ENCODE assay signal across 1 cellular context in the genomic region with DNA sequence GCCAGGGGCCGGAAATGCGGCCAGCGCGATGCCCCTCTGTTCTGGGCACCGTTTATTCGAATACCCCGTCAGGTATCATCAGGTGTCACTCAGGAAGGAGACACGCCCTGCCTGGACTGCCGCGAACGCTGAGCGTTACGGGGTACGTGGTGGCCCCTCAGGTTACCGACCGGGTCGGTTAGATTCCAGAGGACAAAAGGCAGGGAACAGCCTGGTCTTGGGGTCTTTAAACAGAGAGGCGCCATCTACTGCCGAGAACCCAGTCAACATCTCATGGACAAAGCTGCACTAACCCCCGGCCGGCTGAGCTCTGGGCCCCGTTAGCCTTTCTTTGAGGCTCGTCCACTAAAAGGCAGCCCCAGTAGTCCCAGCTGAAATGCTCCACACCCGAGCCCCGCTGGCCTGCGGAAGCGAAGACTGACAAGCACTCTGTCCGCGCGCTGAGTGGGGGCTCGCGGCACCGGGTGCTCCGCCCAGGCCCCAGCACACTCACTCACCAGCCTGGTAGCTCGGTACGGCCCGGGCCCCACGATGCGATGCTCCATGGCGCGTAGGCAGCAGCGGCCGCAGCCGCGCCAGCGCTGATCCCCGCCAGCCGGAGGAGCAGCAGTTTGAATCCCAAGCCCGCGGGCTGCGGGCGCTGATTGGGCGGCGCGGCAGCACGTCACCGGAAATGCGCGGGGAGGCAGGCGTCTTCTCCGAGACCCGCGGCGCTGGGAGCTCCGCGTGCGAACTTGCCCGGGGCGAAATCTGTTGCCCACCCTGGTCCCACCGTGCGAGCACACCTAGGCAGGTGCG.
TF ChIP-seq lines count a peak whose summit lies in the region.

A gene with protein sequence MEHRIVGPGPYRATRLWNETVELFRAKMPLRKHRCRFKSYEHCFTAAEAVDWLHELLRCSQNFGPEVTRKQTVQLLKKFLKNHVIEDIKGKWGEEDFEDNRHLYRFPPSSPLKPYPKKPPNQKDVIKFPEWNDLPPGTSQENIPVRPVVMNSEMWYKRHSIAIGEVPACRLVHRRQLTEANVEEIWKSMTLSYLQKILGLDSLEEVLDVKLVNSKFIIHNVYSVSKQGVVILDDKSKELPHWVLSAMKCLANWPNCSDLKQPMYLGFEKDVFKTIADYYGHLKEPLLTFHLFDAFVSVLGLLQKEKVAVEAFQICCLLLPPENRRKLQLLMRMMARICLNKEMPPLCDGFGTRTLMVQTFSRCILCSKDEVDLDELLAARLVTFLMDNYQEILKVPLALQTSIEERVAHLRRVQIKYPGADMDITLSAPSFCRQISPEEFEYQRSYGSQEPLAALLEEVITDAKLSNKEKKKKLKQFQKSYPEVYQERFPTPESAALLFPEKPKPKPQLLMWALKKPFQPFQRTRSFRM (minus strand): TSS at position 618 of the 798 bp plus-strand sequence. CDS start 73 bp downstream, at position 545.

TF ChIP-seq in WTC11, 78 proteins besides CTCF, POLR2A, EP300 and RAD21 (continued from another document):
- TF ChIP-seq E2F4 (CRISPR knock-in tag; IDR thresholded peaks at IDR 0.05; ENCODE audit: borderline replicate concordance, low read depth) (peak; percentile 97), KAT7 (CRISPR knock-in tag; IDR thresholded peaks at IDR 0.05; ENCODE audit: borderline replicate concordance) (peak; percentile 77; the same call in 1 of the 2 replicates), NFYB (CRISPR knock-in tag; conservative IDR thresholded peaks at IDR 0.05; ENCODE audit: low read depth) (peak; percentile 94), USF1 (CRISPR knock-in tag; IDR thresholded peaks at IDR 0.05) (peak; percentile 62; the same call in 1 of the 2 replicates), ESRRA (CRISPR knock-in tag; IDR thresholded peaks at IDR 0.05; ENCODE audit: borderline replicate concordance) (peak; percentile 88), FOXP1 (CRISPR knock-in tag; IDR thresholded peaks at IDR 0.05; ENCODE audit: borderline replicate concordance) (peak; percentile 93), ZNF281 (CRISPR knock-in tag; IDR thresholded peaks at IDR 0.05) (peak; percentile 79), ETV6 (CRISPR knock-in tag; IDR thresholded peaks at IDR 0.05) (peak; percentile 95), GTF2I (CRISPR knock-in tag; conservative IDR thresholded peaks at IDR 0.05) (no peak), NFE2L1 (CRISPR knock-in tag; IDR thresholded peaks at IDR 0.05) (peak; percentile 61; the same call in 1 of the 2 replicates), MLX (CRISPR knock-in tag; IDR thresholded peaks at IDR 0.05) (peak; percentile 86; the same call in 1 of the 2 replicates), ATF1 (CRISPR knock-in tag; IDR thresholded peaks at IDR 0.05) (0 out of 2 replicates have a peak, but pooled peaks have one; percentile 85), E2F1 (CRISPR knock-in tag; IDR thresholded peaks at IDR 0.05) (peak; percentile 72; the same call in 1 of the 2 replicates), CREB1 (CRISPR knock-in tag; IDR thresholded peaks at IDR 0.05) (peak; percentile 83; the same call in 1 of the 2 replicates), SMAD3 (CRISPR knock-in tag; IDR thresholded peaks at IDR 0.05; ENCODE audit: borderline replicate concordance) (peak; percentile 53), ZNF232 (CRISPR knock-in tag; IDR thresholded peaks at IDR 0.05) (peak; percentile 89), SOX15 (CRISPR knock-in tag; IDR thresholded peaks at IDR 0.05) (no peak), ZNF219 (CRISPR knock-in tag; IDR thresholded peaks at IDR 0.05; ENCODE audit: borderline replicate concordance) (no peak), ZBTB43 (CRISPR knock-in tag; IDR thresholded peaks at IDR 0.05) (peak; percentile 94)
- TF ChIP-seq, protein P1, sequence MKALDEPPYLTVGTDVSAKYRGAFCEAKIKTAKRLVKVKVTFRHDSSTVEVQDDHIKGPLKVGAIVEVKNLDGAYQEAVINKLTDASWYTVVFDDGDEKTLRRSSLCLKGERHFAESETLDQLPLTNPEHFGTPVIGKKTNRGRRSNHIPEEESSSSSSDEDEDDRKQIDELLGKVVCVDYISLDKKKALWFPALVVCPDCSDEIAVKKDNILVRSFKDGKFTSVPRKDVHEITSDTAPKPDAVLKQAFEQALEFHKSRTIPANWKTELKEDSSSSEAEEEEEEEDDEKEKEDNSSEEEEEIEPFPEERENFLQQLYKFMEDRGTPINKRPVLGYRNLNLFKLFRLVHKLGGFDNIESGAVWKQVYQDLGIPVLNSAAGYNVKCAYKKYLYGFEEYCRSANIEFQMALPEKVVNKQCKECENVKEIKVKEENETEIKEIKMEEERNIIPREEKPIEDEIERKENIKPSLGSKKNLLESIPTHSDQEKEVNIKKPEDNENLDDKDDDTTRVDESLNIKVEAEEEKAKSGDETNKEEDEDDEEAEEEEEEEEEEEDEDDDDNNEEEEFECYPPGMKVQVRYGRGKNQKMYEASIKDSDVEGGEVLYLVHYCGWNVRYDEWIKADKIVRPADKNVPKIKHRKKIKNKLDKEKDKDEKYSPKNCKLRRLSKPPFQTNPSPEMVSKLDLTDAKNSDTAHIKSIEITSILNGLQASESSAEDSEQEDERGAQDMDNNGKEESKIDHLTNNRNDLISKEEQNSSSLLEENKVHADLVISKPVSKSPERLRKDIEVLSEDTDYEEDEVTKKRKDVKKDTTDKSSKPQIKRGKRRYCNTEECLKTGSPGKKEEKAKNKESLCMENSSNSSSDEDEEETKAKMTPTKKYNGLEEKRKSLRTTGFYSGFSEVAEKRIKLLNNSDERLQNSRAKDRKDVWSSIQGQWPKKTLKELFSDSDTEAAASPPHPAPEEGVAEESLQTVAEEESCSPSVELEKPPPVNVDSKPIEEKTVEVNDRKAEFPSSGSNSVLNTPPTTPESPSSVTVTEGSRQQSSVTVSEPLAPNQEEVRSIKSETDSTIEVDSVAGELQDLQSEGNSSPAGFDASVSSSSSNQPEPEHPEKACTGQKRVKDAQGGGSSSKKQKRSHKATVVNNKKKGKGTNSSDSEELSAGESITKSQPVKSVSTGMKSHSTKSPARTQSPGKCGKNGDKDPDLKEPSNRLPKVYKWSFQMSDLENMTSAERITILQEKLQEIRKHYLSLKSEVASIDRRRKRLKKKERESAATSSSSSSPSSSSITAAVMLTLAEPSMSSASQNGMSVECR (CRISPR knock-in tag; IDR thresholded peaks at IDR 0.05; ENCODE audit: borderline replicate concordance): peak; percentile 89
- TF ChIP-seq, protein P2, sequence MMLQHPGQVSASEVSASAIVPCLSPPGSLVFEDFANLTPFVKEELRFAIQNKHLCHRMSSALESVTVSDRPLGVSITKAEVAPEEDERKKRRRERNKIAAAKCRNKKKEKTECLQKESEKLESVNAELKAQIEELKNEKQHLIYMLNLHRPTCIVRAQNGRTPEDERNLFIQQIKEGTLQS (CRISPR knock-in tag; conservative IDR thresholded peaks at IDR 0.05): no peak
- TF ChIP-seq, protein P3, sequence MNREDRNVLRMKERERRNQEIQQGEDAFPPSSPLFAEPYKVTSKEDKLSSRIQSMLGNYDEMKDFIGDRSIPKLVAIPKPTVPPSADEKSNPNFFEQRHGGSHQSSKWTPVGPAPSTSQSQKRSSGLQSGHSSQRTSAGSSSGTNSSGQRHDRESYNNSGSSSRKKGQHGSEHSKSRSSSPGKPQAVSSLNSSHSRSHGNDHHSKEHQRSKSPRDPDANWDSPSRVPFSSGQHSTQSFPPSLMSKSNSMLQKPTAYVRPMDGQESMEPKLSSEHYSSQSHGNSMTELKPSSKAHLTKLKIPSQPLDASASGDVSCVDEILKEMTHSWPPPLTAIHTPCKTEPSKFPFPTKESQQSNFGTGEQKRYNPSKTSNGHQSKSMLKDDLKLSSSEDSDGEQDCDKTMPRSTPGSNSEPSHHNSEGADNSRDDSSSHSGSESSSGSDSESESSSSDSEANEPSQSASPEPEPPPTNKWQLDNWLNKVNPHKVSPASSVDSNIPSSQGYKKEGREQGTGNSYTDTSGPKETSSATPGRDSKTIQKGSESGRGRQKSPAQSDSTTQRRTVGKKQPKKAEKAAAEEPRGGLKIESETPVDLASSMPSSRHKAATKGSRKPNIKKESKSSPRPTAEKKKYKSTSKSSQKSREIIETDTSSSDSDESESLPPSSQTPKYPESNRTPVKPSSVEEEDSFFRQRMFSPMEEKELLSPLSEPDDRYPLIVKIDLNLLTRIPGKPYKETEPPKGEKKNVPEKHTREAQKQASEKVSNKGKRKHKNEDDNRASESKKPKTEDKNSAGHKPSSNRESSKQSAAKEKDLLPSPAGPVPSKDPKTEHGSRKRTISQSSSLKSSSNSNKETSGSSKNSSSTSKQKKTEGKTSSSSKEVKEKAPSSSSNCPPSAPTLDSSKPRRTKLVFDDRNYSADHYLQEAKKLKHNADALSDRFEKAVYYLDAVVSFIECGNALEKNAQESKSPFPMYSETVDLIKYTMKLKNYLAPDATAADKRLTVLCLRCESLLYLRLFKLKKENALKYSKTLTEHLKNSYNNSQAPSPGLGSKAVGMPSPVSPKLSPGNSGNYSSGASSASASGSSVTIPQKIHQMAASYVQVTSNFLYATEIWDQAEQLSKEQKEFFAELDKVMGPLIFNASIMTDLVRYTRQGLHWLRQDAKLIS (CRISPR knock-in tag; IDR thresholded peaks at IDR 0.05; ENCODE audit: borderline replicate concordance): 0 out of 2 replicates have a peak, but pooled peaks have one; percentile 27
- TF ChIP-seq, protein P4, sequence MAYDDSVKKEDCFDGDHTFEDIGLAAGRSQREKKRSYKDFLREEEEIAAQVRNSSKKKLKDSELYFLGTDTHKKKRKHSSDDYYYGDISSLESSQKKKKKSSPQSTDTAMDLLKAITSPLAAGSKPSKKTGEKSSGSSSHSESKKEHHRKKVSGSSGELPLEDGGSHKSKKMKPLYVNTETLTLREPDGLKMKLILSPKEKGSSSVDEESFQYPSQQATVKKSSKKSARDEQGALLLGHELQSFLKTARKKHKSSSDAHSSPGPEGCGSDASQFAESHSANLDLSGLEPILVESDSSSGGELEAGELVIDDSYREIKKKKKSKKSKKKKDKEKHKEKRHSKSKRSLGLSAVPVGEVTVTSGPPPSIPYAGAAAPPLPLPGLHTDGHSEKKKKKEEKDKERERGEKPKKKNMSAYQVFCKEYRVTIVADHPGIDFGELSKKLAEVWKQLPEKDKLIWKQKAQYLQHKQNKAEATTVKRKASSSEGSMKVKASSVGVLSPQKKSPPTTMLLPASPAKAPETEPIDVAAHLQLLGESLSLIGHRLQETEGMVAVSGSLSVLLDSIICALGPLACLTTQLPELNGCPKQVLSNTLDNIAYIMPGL (CRISPR knock-in tag; IDR thresholded peaks at IDR 0.05): peak; percentile 96
TF ChIP-seq in WTC11: peak in this region for 34.
